In the genomic region with DNA sequence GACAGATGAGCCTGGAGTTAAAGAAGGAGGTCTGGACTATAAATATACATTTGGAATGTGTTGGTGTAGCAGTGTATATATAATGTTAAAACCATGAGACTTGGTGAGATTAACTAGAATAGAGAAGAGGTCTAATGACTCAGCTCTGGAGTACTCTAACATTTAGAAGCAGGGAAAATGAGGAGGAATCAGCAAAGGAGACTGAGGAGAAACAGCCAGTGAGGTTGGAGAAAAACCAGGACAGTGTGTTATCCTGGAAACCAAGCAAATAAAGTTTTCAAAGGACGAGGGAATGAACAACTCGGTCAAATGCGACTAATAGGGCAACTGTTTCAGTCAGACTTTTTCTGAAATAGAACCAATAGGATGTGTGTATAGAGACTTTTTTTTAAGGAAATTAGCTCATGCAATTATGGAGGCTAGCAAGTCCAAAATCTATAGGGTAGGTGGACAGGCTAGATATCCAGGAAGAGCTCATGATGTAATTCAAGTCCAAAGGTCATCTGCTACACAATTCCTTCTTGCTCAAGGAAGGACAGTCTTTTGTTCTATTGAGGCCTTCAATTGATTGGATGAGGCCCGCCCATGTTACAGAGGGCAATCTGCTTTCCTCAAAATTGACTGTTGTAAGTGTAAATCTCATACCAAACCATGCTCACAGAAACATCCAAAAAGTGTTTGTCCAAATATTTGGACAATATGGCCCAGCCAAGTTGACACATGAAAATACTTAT, we compare ENCODE assay signal across 18 cellular contexts. TPM values are rescaled to one million over a fixed set of nuclear protein-coding genes. Genes with fewer than 3 reads are reported as not detected.
DNase-seq lines count a peak whose midpoint lies in the region; ATAC-seq and TF ChIP-seq lines count a peak whose summit lies in the region.
"Had no signal": no experiment of that assay in that cellular context is flagged by ENCODE, and none has a peak within 500 bp of the region (broad histone marks: within the 10 kb centered on the region; RNA-seq: fewer than 3 reads in every experiment).

No MANE protein-coding gene starts in this region.

- no peaks in the 10 kb centered on the region for H3K27me3 ChIP-seq in thoracic aorta (replicated peaks; ENCODE audit: insufficient read depth)

- intact Hi-C loops in left colon (cut with DNase I, micrococcal nuclease) = no loop called here

- ATAC-seq in left colon = peak; percentile 81
- no peak for ATAC-seq in thoracic aorta (ENCODE audit: insufficient number of reproducible peaks, low FRiP score, low read depth)
- no peak for ATAC-seq in activated T-cell treated with anti-CD3 and anti-CD28 coated beads, Interleukin-2, amount 50 U/mL, for 72 hours (replicated peaks in 1 of 2)
- ATAC-seq in HG02763 (IDR thresholded peaks at IDR 0.05; ENCODE audit: unreplicated experiment) = no peak

- H3K27ac Mint-ChIP-seq in activated T-cell treated with anti-CD3 and anti-CD28 coated beads, Interleukin-2, amount 50 U/mL, for 72 hours = no peak overlapping the region
- H3K27ac Mint-ChIP-seq: activated naive CD4-positive, alpha-beta T cell treated with anti-CD3 and anti-CD28 coated beads, Interleukin-2, amount 50 U/mL, for 24 hours; CD4-positive, alpha-beta T cell; progenitor cell of endocrine pancreas had no signal

- H3K27me3 Mint-ChIP-seq in activated T-cell treated with anti-CD3 and anti-CD28 coated beads, Interleukin-2, amount 50 U/mL, for 72 hours (ENCODE audit: low read depth) = peaks cover 6% of the 10 kb centered on the region
- H3K27me3 Mint-ChIP-seq: activated naive CD4-positive, alpha-beta T cell treated with anti-CD3 and anti-CD28 coated beads, Interleukin-2, amount 50 U/mL, for 24 hours; CD4-positive, alpha-beta T cell; central memory CD8-positive, alpha-beta T cell; progenitor cell of endocrine pancreas had no signal

- DNase-seq in NCI-H146 (lab: John Stamatoyannopoulos, UW) (peak; percentile 27), NCI-H146 treated with DMSO at 0.1 percent for 48 hours (lab: John Stamatoyannopoulos, UW; ENCODE audit: unreplicated experiment) (no peak), amniotic epithelial cell (ENCODE audit: low read depth) (peak; percentile 18), left colon (no peak), thoracic aorta (ENCODE audit: low spot score) (no peak), DMS114 treated with DMSO at 0.1 percent for 48 hours (lab: John Stamatoyannopoulos, UW; ENCODE audit: unreplicated experiment) (no peak)
- DNase-seq in activated T-cell treated with anti-CD3 and anti-CD28 coated beads, Interleukin-2, amount 50 U/mL, for 72 hours = no peak
- DNase-seq: CD4-positive, alpha-beta T cell; GOT3; hypothalamus; left cardiac atrium; NCI-H1105 treated with DMSO at 0.1 percent for 48 hours; NCI-H226 had no signal

- no peak for TF ChIP-seq CTCF in thoracic aorta (IDR thresholded peaks at IDR 0.05)

- H3K4me3 Mint-ChIP-seq in activated T-cell treated with anti-CD3 and anti-CD28 coated beads, Interleukin-2, amount 50 U/mL, for 72 hours = no peak overlapping the region
- H3K4me3 Mint-ChIP-seq: activated naive CD4-positive, alpha-beta T cell treated with anti-CD3 and anti-CD28 coated beads, Interleukin-2, amount 50 U/mL, for 24 hours; CD4-positive, alpha-beta T cell; central memory CD8-positive, alpha-beta T cell had no signal

- no peaks in the 10 kb centered on the region for H3K4me1 Mint-ChIP-seq in activated T-cell treated with anti-CD3 and anti-CD28 coated beads, Interleukin-2, amount 50 U/mL, for 72 hours (ENCODE audit: low read depth)
- H3K4me1 Mint-ChIP-seq: activated naive CD4-positive, alpha-beta T cell treated with anti-CD3 and anti-CD28 coated beads, Interleukin-2, amount 50 U/mL, for 24 hours; central memory CD8-positive, alpha-beta T cell had no signal

- H3K9me3 Mint-ChIP-seq in activated T-cell treated with anti-CD3 and anti-CD28 coated beads, Interleukin-2, amount 50 U/mL, for 72 hours = no peaks in the 10 kb centered on the region
- H3K9me3 Mint-ChIP-seq: activated naive CD4-positive, alpha-beta T cell treated with anti-CD3 and anti-CD28 coated beads, Interleukin-2, amount 50 U/mL, for 24 hours; CD4-positive, alpha-beta T cell had no signal

- no peaks in the 10 kb centered on the region for H3K36me3 Mint-ChIP-seq in activated T-cell treated with anti-CD3 and anti-CD28 coated beads, Interleukin-2, amount 50 U/mL, for 72 hours (ENCODE audit: insufficient read depth in 2 of 2)
- H3K36me3 Mint-ChIP-seq: activated naive CD4-positive, alpha-beta T cell treated with anti-CD3 and anti-CD28 coated beads, Interleukin-2, amount 50 U/mL, for 24 hours had no signal

- no peaks in the 10 kb centered on the region for H3K9me3 ChIP-seq in thoracic aorta

- no peaks in the 10 kb centered on the region for H3K36me3 ChIP-seq in thoracic aorta

- peak overlapping the region; percentile 74 to 91 for H3K27ac ChIP-seq in thoracic aorta
- H3K27ac ChIP-seq: 22Rv1 had no signal

- H3K4me3 ChIP-seq in thoracic aorta = no peak overlapping the region

- peaks cover 25 to 50% of the 10 kb centered on the region in 2 donors for H3K4me1 ChIP-seq in thoracic aorta (ENCODE audit: control insufficient read depth in 1 of 2, low read depth in 2 of 2)

RNA-seq across cellular contexts. Expression of gene SESTD1, which starts 10.8 kb away (rescaled TPM):
- total RNA-seq in left colon = 10 to 100 TPM; 35.9 to 47.5 TPM
- 10 to 100 TPM; 35.3 to 62.2 TPM for total RNA-seq in thoracic aorta
- total RNA-seq in activated T-cell treated with anti-CD3 and anti-CD28 coated beads, Interleukin-2, amount 50 U/mL, for 72 hours = 10 to 100 TPM; 10.7 to 11.9 TPM

Comparison
In these comparisons a context has a peak if more than half of its experiments do, and no peak if none do; other contexts are left out.
1. DNase-seq: peak in NCI-H146 (single experiment) and amniotic epithelial cell (single experiment); none in NCI-H146 treated with DMSO at 0.1 percent for 48 hours (single experiment), left colon (0 of 2), thoracic aorta (single experiment), DMS114 treated with DMSO at 0.1 percent for 48 hours (single experiment) and activated T-cell treated with anti-CD3 and anti-CD28 coated beads, Interleukin-2, amount 50 U/mL, for 72 hours (0 of 2).